13 cellular contexts compared by ENCODE assay signal in the genomic region with DNA sequence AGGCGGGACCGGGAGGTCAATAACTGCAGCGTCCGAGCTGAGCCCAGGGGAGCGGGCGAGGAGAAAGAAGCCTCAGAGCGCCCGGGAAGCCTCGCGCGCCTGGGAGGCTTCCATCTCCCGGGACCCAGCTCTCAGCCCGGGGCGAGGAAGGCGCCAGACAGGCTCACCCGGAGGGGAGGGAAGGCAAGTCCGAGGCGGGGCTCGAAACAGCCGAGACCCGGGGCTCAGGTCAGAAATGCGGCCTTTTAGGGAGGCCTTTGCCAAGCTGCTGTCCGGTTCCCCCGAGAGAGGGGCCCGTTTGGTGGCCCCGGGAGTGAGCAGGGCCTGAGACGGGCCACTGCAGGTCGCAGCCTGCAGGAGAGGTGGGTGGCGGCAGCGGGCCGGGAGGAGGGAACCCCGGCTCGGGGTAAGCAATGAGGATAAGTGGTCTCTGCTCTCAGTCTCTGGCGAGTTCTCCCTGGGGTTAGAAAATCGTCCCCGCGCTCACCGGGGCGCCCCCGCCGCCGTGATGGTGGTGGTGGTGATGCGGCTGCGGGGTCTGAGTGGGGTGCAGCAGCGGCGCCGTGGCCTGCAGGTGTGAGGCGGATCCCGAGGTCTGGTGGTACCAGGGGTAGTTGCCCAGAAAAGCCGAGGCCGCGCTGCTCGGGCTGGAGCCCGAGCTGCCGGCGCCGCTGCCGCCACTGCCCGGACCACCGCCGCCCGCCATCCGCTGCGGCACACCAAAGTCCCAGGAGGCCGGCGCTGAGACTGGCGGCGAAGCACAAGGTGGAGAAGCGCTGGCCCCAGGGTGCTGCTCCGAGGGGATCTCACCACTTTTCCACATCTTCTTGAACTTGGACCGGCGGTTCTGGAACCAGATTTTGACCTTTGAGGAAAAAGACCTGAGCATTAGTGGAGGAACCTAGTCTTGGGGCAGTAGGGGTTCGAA. TPM values are rescaled to one million over a fixed set of nuclear protein-coding genes. Genes with fewer than 3 reads are reported as not detected.
DNase-seq lines count a peak whose midpoint lies in the region; ATAC-seq and TF ChIP-seq lines count a peak whose summit lies in the region.
"Had no signal": no experiment of that assay in that cellular context is flagged by ENCODE, and none has a peak within 500 bp of the region (broad histone marks: within the 10 kb centered on the region; RNA-seq: fewer than 3 reads in every experiment).

No MANE protein-coding gene starts in this region.

- no peak overlapping the region for H3K27ac Mint-ChIP-seq in activated naive CD4-positive, alpha-beta T cell treated with anti-CD3 and anti-CD28 coated beads for 36 hours

- peaks cover 8% of the 10 kb centered on the region for H4K20me1 ChIP-seq in smooth muscle cell (ENCODE audit: low read depth)

- H3K27me3 ChIP-seq in Panc1 (ENCODE audit: control insufficient read depth, insufficient read depth, low read length) (no peaks in the 10 kb centered on the region), smooth muscle cell (ENCODE audit: low read depth) (peaks cover 60% of the 10 kb centered on the region)
- H3K27me3 ChIP-seq: SJSA1 had no signal

- CTCF ChIA-PET in activated naive CD4-positive, alpha-beta T cell treated with anti-CD3 and anti-CD28 coated beads for 36 hours (lab: Charles Lee) = interaction anchor here (1.4 to 3.2 kb wide), 2 partner anchors 13 to 15 kb away, joined by 6 to 21 read pairs; a partner anchor contains a TSS
- CTCF ChIA-PET in Panc1 (lab: Charles Lee) = no interaction called here

- peaks cover 73% of the 10 kb centered on the region for H3K27me3 Mint-ChIP-seq in activated naive CD4-positive, alpha-beta T cell treated with anti-CD3 and anti-CD28 coated beads for 36 hours (ENCODE audit: low read depth)

- intact Hi-C loops in activated naive CD4-positive, alpha-beta T cell treated with anti-CD3 and anti-CD28 coated beads for 36 hours (cut with micrococcal nuclease) = loop anchor here (1.0 to 10.0 kb wide), 7 partner anchors 15 to 936 kb away; a partner anchor contains a TSS
- intact Hi-C loops in Panc1 (cut with micrococcal nuclease; ENCODE audit: unreplicated experiment) = loop anchor here (5.0 to 10.0 kb wide), 3 partner anchors 106 to 528 kb away; a partner anchor contains a TSS

- H3K9ac ChIP-seq in smooth muscle cell (ENCODE audit: low read depth) = peak overlapping the region; percentile 70

- peaks cover 5% of the 10 kb centered on the region for H3K79me2 ChIP-seq in smooth muscle cell (ENCODE audit: low read depth)

- WGBS in smooth muscle cell (ENCODE audit: low lambda C conversion rate) = 4% methylated on average over 57 of the region's 73 CpGs

- TF ChIP-seq CTCF in Panc1 (IDR thresholded peaks at IDR 0.05) = no peak
- TF ChIP-seq CTCF in smooth muscle cell (IDR thresholded peaks at IDR 0.05; ENCODE audit: borderline replicate concordance, insufficient read depth, poor library complexity, severe bottlenecking) = no peak

- POLR2A ChIA-PET in Panc1 (lab: Charles Lee) = no interaction called here

- H3K4me1 ChIP-seq in Panc1 (ENCODE audit: control insufficient read depth, insufficient read depth, low read length) (peaks cover 38% of the 10 kb centered on the region), smooth muscle cell (ENCODE audit: low read depth) (peaks cover 62% of the 10 kb centered on the region)

- in situ Hi-C loops in Panc1 (cut with HindIII; ENCODE audit: low pct_unique_long_range_greater_than_20kb, low sequenced_read_pairs) = no loop called here

- H3K4me1 Mint-ChIP-seq in activated naive CD4-positive, alpha-beta T cell treated with anti-CD3 and anti-CD28 coated beads for 36 hours (ENCODE audit: low read depth) = peaks cover 58% of the 10 kb centered on the region

- H3K36me3 ChIP-seq in Panc1 (ENCODE audit: control insufficient read depth, insufficient read depth, low read length) = no peaks in the 10 kb centered on the region; the same call in 1 of the 2 replicates
- H3K36me3 ChIP-seq in smooth muscle cell (ENCODE audit: low read depth) = no peaks in the 10 kb centered on the region
- H3K36me3 ChIP-seq: SJSA1 had no signal

- H3K27ac ChIP-seq in Panc1 (ENCODE audit: low read length) = peak overlapping the region; percentile 82; the same call in 1 of the 2 replicates
- peak overlapping the region; percentile 89 for H3K27ac ChIP-seq in smooth muscle cell (ENCODE audit: low read depth)

- H2AFZ ChIP-seq in smooth muscle cell (ENCODE audit: low read depth) = peak overlapping the region; percentile 33

- peak overlapping the region in 1 of 2 experiments; percentile 64; a peak in 1 of 4 replicates for H3K4me3 ChIP-seq in Panc1 (ENCODE audit: low read depth in 2 of 2, low read length in 2 of 2)
- peak overlapping the region; percentile 68 for H3K4me3 ChIP-seq in smooth muscle cell

- no peak for DNase-seq in activated naive CD4-positive, alpha-beta T cell treated with anti-CD3 and anti-CD28 coated beads for 36 hours
- no peak for DNase-seq in activated naive CD4-positive, alpha-beta T cell (lab: John Stamatoyannopoulos, UW)
- no peak for DNase-seq in Panc1 (ENCODE audit: low read depth, low spot score)
- DNase-seq in fibroblast of peridontal ligament (ENCODE audit: extremely low read depth) = peak; percentile 8
- no peak for DNase-seq in smooth muscle cell (lab: John Stamatoyannopoulos, UW; ENCODE audit: unreplicated experiment)
- DNase-seq in NAMALWA (ENCODE audit: low spot score) = no peak
- DNase-seq in SHP77 treated with DMSO at 0.1 percent for 48 hours (lab: John Stamatoyannopoulos, UW) = no peak
- DNase-seq in stimulated activated CD4-positive, alpha-beta T cell treated with anti-CD3 and anti-CD28 coated beads, Interleukin-2, amount 100 ng/mL, for 48 hours = no peak
- DNase-seq: amygdala, DMS79 treated with DMSO at 0.1 percent for 48 hours, small intestine had no signal

- ATAC-seq in Panc1 = no peak

- no peaks in the 10 kb centered on the region for H3K36me3 Mint-ChIP-seq in activated naive CD4-positive, alpha-beta T cell treated with anti-CD3 and anti-CD28 coated beads for 36 hours (ENCODE audit: low read depth)

- peak overlapping the region; percentile 7 for H3K4me3 Mint-ChIP-seq in activated naive CD4-positive, alpha-beta T cell treated with anti-CD3 and anti-CD28 coated beads for 36 hours

- H3F3A ChIP-seq in smooth muscle cell (ENCODE audit: low read depth) = peaks cover 17% of the 10 kb centered on the region

- no TSS peak for BruUV-seq in Panc1 (replicated peaks; lab: Mats Ljungman, UMichigan)

- H3K4me2 ChIP-seq in smooth muscle cell = peak overlapping the region; percentile 97

- no peaks in the 10 kb centered on the region for H3K9me3 Mint-ChIP-seq in activated naive CD4-positive, alpha-beta T cell treated with anti-CD3 and anti-CD28 coated beads for 36 hours

- H3K9me3 ChIP-seq in Panc1 (ENCODE audit: control insufficient read depth, insufficient read depth, low read depth, low read length) (no peaks in the 10 kb centered on the region), smooth muscle cell (replicated peaks; ENCODE audit: low read depth) (no peaks in the 10 kb centered on the region)
- H3K9me3 ChIP-seq: SJSA1 had no signal

RNA-seq across cellular contexts. Expression of a gene that starts 2.4 kb away (rescaled TPM):
- not detected for total RNA-seq in activated naive CD4-positive, alpha-beta T cell treated with anti-CD3 and anti-CD28 coated beads for 36 hours
- 4.4 TPM for total RNA-seq in Panc1 (2021; ENCODE audit: unreplicated experiment)
- polyA plus RNA-seq in Panc1 (2012; ENCODE audit: insufficient read length) = 1.7 TPM
- 1.9 and 3.6 TPM in 2 replicates for total RNA-seq in smooth muscle cell
- 1.9 and 8.5 TPM in 2 replicates for polyA plus RNA-seq in smooth muscle cell
- total RNA-seq: urinary bladder had no signal

RNA-seq across cellular contexts. Expression of a gene that starts 15.0 kb away (rescaled TPM):
- not detected for total RNA-seq in activated naive CD4-positive, alpha-beta T cell treated with anti-CD3 and anti-CD28 coated beads for 36 hours
- total RNA-seq in Panc1 (2021; ENCODE audit: unreplicated experiment) (3.5 TPM), smooth muscle cell (2.0 and 3.5 TPM in 2 replicates)
- polyA plus RNA-seq in Panc1 (2012; ENCODE audit: insufficient read length) = 2.7 TPM
- 3.3 and 8.0 TPM in 2 replicates for polyA plus RNA-seq in smooth muscle cell
